9 cellular contexts compared by ENCODE assay signal in genomic region chr19:12800873-12801465, GRCh38. TPM values are rescaled to one million over a fixed set of nuclear protein-coding genes. Genes with fewer than 3 reads are reported as not detected.
A peak's percentile ranks its signal among the peaks of the same experiment; 100 is the strongest.
DNase-seq lines count a peak whose midpoint lies in the region; ATAC-seq and TF ChIP-seq lines count a peak whose summit lies in the region.
"Had no signal": no experiment of that assay in that cellular context is flagged by ENCODE, and none has a peak within 500 bp of the region (broad histone marks: within the 10 kb centered on the region; RNA-seq: fewer than 3 reads in every experiment).

No MANE protein-coding gene starts in this region.

- H3K9me3 Mint-ChIP-seq in chondrocyte (ENCODE audit: low read depth) (no peaks in the 10 kb centered on the region), memory B cell (no peaks in the 10 kb centered on the region)

- peaks cover 21% of the 10 kb centered on the region for H3K4me1 ChIP-seq in upper lobe of right lung

- H3K9me3 ChIP-seq in upper lobe of right lung: no peaks in the 10 kb centered on the region

- intact Hi-C loops in upper lobe of right lung (cut with DNase I): no loop called here

- H3K27me3 Mint-ChIP-seq in chondrocyte (ENCODE audit: low read depth): no peaks in the 10 kb centered on the region
- peaks cover 2% of the 10 kb centered on the region for H3K27me3 Mint-ChIP-seq in memory B cell

- H3K4me3 ChIP-seq in upper lobe of right lung: peak overlapping the region; percentile 90

- peaks cover 18% of the 10 kb centered on the region for H3K36me3 ChIP-seq in upper lobe of right lung

- DNase-seq in EH (ENCODE audit: low read depth) (peak; percentile 30), OCI-M1 (lab: John Stamatoyannopoulos, UW) (peak; percentile 15), chondrocyte (ENCODE audit: low spot score) (no peak), memory B cell (ENCODE audit: low spot score in 2 of 2) (no peak), upper lobe of right lung (no peak), GM19240 (ENCODE audit: insufficient read length, low spot score) (no peak)

- no peak for TF ChIP-seq CTCF in chondrocyte (IDR thresholded peaks at IDR 0.05)
- TF ChIP-seq CTCF in upper lobe of right lung (IDR thresholded peaks at IDR 0.05): no peak

- H3K36me3 Mint-ChIP-seq in chondrocyte (ENCODE audit: low read depth) (no peaks in the 10 kb centered on the region), memory B cell (no peaks in the 10 kb centered on the region)

- peak overlapping the region; percentile 86 for H3K4me3 Mint-ChIP-seq in chondrocyte (ENCODE audit: unreplicated experiment)
- H3K4me3 Mint-ChIP-seq in memory B cell: peak overlapping the region; percentile 84

- H3K4me1 Mint-ChIP-seq in chondrocyte (ENCODE audit: low read depth) (peaks cover 26% of the 10 kb centered on the region), memory B cell (peaks cover 19% of the 10 kb centered on the region)

- H3K27ac ChIP-seq in upper lobe of right lung: peak overlapping the region; percentile 68

- H3K27ac Mint-ChIP-seq in chondrocyte (ENCODE audit: unreplicated experiment): peak overlapping the region; percentile 70
- H3K27ac Mint-ChIP-seq in memory B cell: no peak overlapping the region

- no peaks in the 10 kb centered on the region for H3K27me3 ChIP-seq in upper lobe of right lung

- ATAC-seq in memory B cell (ENCODE audit: low read depth) (no peak), upper lobe of right lung (peak; percentile 26), GM21717 (IDR thresholded peaks at IDR 0.05; ENCODE audit: unreplicated experiment) (no peak), HG02970 (IDR thresholded peaks at IDR 0.05; ENCODE audit: low FRiP score, unreplicated experiment) (no peak)

RNA-seq across cellular contexts. Expression of gene PRDX2, which starts 0.6 kb away (rescaled TPM):
- total RNA-seq in chondrocyte (184 to 211 TPM (median 190 TPM) in 3 replicates), upper lobe of right lung (123 TPM)

RNA-seq across cellular contexts. Expression of gene THSD8, which starts 0.9 kb away (rescaled TPM):
- total RNA-seq in chondrocyte (3.6 to 5.4 TPM (median 4.5 TPM) in 3 replicates), upper lobe of right lung (2.8 TPM)
- total RNA-seq: NCI-H460 had no signal

RNA-seq across cellular contexts. Expression of gene RNASEH2A, which starts 5.4 kb away (rescaled TPM):
- total RNA-seq in chondrocyte (9.9 to 22.8 TPM (median 11.9 TPM) in 3 replicates), upper lobe of right lung (7.4 TPM)

RNA-seq across cellular contexts. Expression of gene JUNB, which starts 9.7 kb away (rescaled TPM):
- 99.0 to 129 TPM (median 122 TPM) in 3 replicates for total RNA-seq in chondrocyte
- total RNA-seq in upper lobe of right lung: 174 TPM

RNA-seq across cellular contexts. Expression of gene HOOK2, which starts 25.6 kb away (rescaled TPM):
- total RNA-seq in chondrocyte: 26.8 to 34.0 TPM (median 30.5 TPM) in 3 replicates
- total RNA-seq in upper lobe of right lung: 65.3 TPM

Comparison
In these comparisons a context has a peak if more than half of its experiments do, and no peak if none do; other contexts are left out.
1. DNase-seq: peak in EH (single experiment) and OCI-M1 (single experiment); none in chondrocyte (single experiment), memory B cell (0 of 2), upper lobe of right lung (single experiment) and GM19240 (single experiment).